In the genomic region with DNA sequence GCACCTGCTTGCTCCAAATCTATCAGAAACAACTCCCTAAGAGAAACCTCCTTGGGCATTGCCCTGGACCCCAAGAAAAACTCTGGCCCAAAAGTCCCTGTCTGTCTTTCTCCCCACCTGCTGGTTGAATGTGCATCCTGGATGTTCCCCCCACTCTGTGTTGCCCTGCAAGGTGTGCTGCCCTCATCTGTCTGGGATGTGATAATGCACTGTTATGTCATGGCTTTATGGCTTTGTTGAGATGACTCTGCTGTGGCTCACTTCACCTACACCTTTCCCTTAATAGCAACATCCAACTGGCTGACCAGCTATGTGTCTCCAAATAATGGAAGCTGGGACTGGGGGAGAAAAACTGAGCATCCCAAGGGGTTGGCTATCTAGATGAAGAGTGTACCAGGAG, we compare ENCODE assay signal across 8 cellular contexts. TPM values are rescaled to one million over a fixed set of nuclear protein-coding genes. Genes with fewer than 3 reads are reported as not detected.
DNase-seq lines count a peak whose midpoint lies in the region; ATAC-seq and TF ChIP-seq lines count a peak whose summit lies in the region.

No MANE protein-coding gene starts in this region.

- H3K27ac Mint-ChIP-seq in T-helper 2 cell treated with Interferon-gamma antibody and Interleukin-4, amounts not matched to agents 5 μg/mL and 100 μg/mL, for 36 hours, result no peak overlapping the region

- peaks cover 31% of the 10 kb centered on the region for H3K4me1 Mint-ChIP-seq in T-helper 2 cell treated with Interferon-gamma antibody and Interleukin-4, amounts not matched to agents 5 μg/mL and 100 μg/mL, for 36 hours (ENCODE audit: low read depth)

- H3K27me3 Mint-ChIP-seq in T-helper 2 cell treated with Interferon-gamma antibody and Interleukin-4, amounts not matched to agents 5 μg/mL and 100 μg/mL, for 36 hours (ENCODE audit: low read depth), result no peaks in the 10 kb centered on the region

- H3K4me3 ChIP-seq in GM12865 (ENCODE audit: low read depth, low read length), result no peak overlapping the region

- no peak for ATAC-seq in left colon

- intact Hi-C loops in left colon (cut with DNase I, micrococcal nuclease), result no loop called here

- H3K4me3 Mint-ChIP-seq in T-helper 2 cell treated with Interferon-gamma antibody and Interleukin-4, amounts not matched to agents 5 μg/mL and 100 μg/mL, for 36 hours, result peak overlapping the region; percentile 33

- no peak for TF ChIP-seq CTCF in GM12865 (IDR thresholded peaks at IDR 0.05; ENCODE audit: insufficient read depth, low read depth, low read length, missing control alignments)

- DNase-seq in AML-193 (lab: John Stamatoyannopoulos, UW) (peak; percentile 50 to 72), GM12865 (ENCODE audit: low read depth) (peak; percentile 35), germinal center (ENCODE audit: low spot score) (peak; percentile 16), substantia nigra (lab: John Stamatoyannopoulos, UW) (no peak), left colon (no peak), NCI-H187 treated with DMSO at 0.1 percent for 48 hours (lab: John Stamatoyannopoulos, UW) (no peak), cerebellar nuclear complex (lab: John Stamatoyannopoulos, UW) (no peak)
- DNase-seq in T-helper 2 cell treated with Interferon-gamma antibody and Interleukin-4, amounts not matched to agents 5 μg/mL and 100 μg/mL, for 36 hours (ENCODE audit: low spot score), result no peak

- H3K27ac ChIP-seq in substantia nigra (ENCODE audit: low read depth, low read length, poor library complexity, severe bottlenecking), result no peak overlapping the region

- H3K9me3 Mint-ChIP-seq in T-helper 2 cell treated with Interferon-gamma antibody and Interleukin-4, amounts not matched to agents 5 μg/mL and 100 μg/mL, for 36 hours, result peaks cover 27% of the 10 kb centered on the region

- peaks cover 55% of the 10 kb centered on the region for H3K36me3 Mint-ChIP-seq in T-helper 2 cell treated with Interferon-gamma antibody and Interleukin-4, amounts not matched to agents 5 μg/mL and 100 μg/mL, for 36 hours (ENCODE audit: low read depth)

RNA-seq across cellular contexts. Expression of gene ZNF20, which starts 2.6 kb away (rescaled TPM):
- total RNA-seq in left colon, result 1 to 10 TPM; 3.8 to 6.2 TPM

RNA-seq across cellular contexts. Expression of gene ZNF625, which starts 19.0 kb away (rescaled TPM):
- total RNA-seq in left colon, result 1 to 10 TPM; 2.8 to 3.0 TPM

RNA-seq across cellular contexts. Expression of gene ZNF136, which starts 25.4 kb away (rescaled TPM):
- 1 to 10 TPM; 5.6 to 6.1 TPM for total RNA-seq in left colon

Comparison
In these comparisons a context has a peak if more than half of its experiments do, and no peak if none do; other contexts are left out.
1. DNase-seq: peak in AML-193 (2 of 2), GM12865 (single experiment) and germinal center (single experiment); none in T-helper 2 cell treated with Interferon-gamma antibody and Interleukin-4, amounts not matched to agents 5 μg/mL and 100 μg/mL, for 36 hours (single experiment), substantia nigra (0 of 49), left colon (0 of 2), NCI-H187 treated with DMSO at 0.1 percent for 48 hours (single experiment) and cerebellar nuclear complex (0 of 2).